Comparison of ENCODE assay signal across 8 cellular contexts in the genomic region with DNA sequence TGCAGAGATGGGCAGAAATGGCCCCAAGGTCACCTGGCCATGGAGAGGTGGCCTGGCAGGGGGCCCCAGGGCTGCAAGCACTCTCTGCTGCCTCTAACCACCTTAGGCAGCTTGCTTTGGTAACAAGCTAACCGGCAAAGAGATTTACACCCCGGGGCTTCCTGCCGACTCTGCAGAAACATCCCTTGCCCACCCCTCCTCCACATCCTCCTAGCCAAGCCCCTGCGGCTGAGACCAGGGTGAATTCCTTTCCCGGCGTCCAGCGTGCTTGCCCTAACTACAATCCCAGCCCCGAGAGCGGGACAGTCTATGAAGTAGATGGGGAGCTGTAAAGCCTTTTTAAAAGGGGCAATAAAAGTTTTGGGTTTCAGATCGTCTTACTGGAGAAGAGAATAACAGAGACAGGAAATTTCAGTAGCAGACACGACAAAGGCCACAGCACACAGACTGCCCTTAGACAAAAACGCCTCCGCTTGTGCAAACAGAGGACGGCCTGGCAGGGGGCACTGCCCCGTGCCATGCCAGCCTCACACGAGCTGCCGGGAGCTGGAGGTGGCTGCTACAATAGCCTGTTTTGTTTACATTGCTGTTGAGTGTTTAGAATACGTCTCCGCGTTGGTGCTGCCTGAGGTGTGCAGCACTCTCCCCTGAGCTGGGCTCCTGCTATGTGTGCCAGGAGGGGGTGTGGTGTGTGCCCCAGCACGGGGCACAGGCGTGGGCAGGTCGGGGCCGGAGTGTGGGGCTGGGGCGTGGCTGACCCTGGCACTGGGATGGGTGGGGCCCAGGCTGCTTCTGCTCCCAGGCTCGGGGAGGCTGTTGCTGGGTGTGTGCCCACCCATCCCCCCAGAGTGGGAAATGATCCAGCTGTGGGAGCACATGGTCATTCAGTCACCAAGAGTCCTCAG. TPM values are rescaled to one million over a fixed set of nuclear protein-coding genes. Genes with fewer than 3 reads are reported as not detected.
DNase-seq lines count a peak whose midpoint lies in the region; ATAC-seq lines count a peak whose summit lies in the region.

No MANE protein-coding gene starts in this region.

- peak overlapping the region; percentile 72 for H3K27ac ChIP-seq in mesodermal cell (ENCODE audit: low read depth, low read length, severe bottlenecking)

- H3K27me3 ChIP-seq in adipocyte (replicated peaks; ENCODE audit: control insufficient read depth, insufficient read depth, low read length) = peaks cover 3% of the 10 kb centered on the region

- H3K4me1 ChIP-seq in adipocyte (ENCODE audit: control insufficient read depth, insufficient read depth, low read length) = peaks cover 16% of the 10 kb centered on the region
- peaks cover 24% of the 10 kb centered on the region for H3K4me1 ChIP-seq in mesodermal cell (ENCODE audit: control insufficient read depth, insufficient read depth, low read length, poor library complexity, severe bottlenecking)

- no peak for ATAC-seq in GM21717 (IDR thresholded peaks at IDR 0.05; ENCODE audit: unreplicated experiment)

- H3K9ac ChIP-seq in adipocyte (ENCODE audit: low read length) = no peak overlapping the region

- no peaks in the 10 kb centered on the region for H3K9me3 ChIP-seq in adipocyte (ENCODE audit: control insufficient read depth, low read length)
- H3K9me3 ChIP-seq in mesodermal cell (ENCODE audit: control insufficient read depth, low read length) = no peaks in the 10 kb centered on the region

- 22% methylated on average over 8 to 19 of the region's 26 CpGs for WGBS in mesodermal cell (ENCODE audit: insufficient coverage in 2 of 2), 2 experiments

- no peak overlapping the region for H3K4me3 ChIP-seq in adipocyte (ENCODE audit: low read length)
- no peak overlapping the region for H3K4me3 ChIP-seq in mesodermal cell (ENCODE audit: extremely low read depth, insufficient read depth, low read length, poor library complexity, severe bottlenecking)

- H3K36me3 ChIP-seq in adipocyte (ENCODE audit: control insufficient read depth, insufficient read depth, low read length, severe bottlenecking) = no peaks in the 10 kb centered on the region
- no peaks in the 10 kb centered on the region for H3K36me3 ChIP-seq in mesodermal cell (ENCODE audit: control insufficient read depth, insufficient read depth, low read length)

- peak; percentile 89 for DNase-seq in DMS53 treated with DMSO at 0.1 percent for 48 hours (lab: John Stamatoyannopoulos, UW; ENCODE audit: unreplicated experiment)
- DNase-seq in NCI-H128 (lab: John Stamatoyannopoulos, UW; ENCODE audit: unreplicated experiment) = peak; percentile 50
- peak; percentile 25 for DNase-seq in adipocyte (ENCODE audit: low read depth)
- DNase-seq in activated effector memory CD4-positive, alpha-beta T cell treated with Interleukin-2 at 50 U/mL for 16 hours = no peak
- no peak for DNase-seq in HK-2 (ENCODE audit: unreplicated experiment)
- no peak for DNase-seq in GDM1 (lab: John Stamatoyannopoulos, UW)

RNA-seq across cellular contexts. Expression of gene MYMK, which starts 15.3 kb away (rescaled TPM):
- polyA plus RNA-seq in mesodermal cell (2013, experiment 1 of 2) = not detected
- not detected for polyA plus RNA-seq in mesodermal cell (2013, experiment 2 of 2)

RNA-seq across cellular contexts. Expression of gene ADAMTSL2, which starts 25.1 kb away (rescaled TPM):
- polyA plus RNA-seq in mesodermal cell (2013, experiment 1 of 2) = 30.7 TPM
- 30.4 TPM for polyA plus RNA-seq in mesodermal cell (2013, experiment 2 of 2)

RNA-seq across cellular contexts. Expression of gene SLC2A6, which starts 30.5 kb away (rescaled TPM):
- polyA plus RNA-seq in mesodermal cell (2013, experiment 1 of 2) = 18.3 TPM
- 15.1 TPM for polyA plus RNA-seq in mesodermal cell (2013, experiment 2 of 2)

RNA-seq across cellular contexts. Expression of gene CACFD1, which starts 49.7 kb away (rescaled TPM):
- 14.7 TPM for polyA plus RNA-seq in mesodermal cell (2013, experiment 1 of 2)
- polyA plus RNA-seq in mesodermal cell (2013, experiment 2 of 2) = 12.6 TPM

Comparison
In these comparisons a context has a peak if more than half of its experiments do, and no peak if none do; other contexts are left out.
1. DNase-seq: peak in DMS53 treated with DMSO at 0.1 percent for 48 hours (single experiment), NCI-H128 (single experiment) and adipocyte (single experiment); none in activated effector memory CD4-positive, alpha-beta T cell treated with Interleukin-2 at 50 U/mL for 16 hours (single experiment), HK-2 (single experiment) and GDM1 (single experiment).